In genomic region chr1:1081311-1082238, GRCh38 we compare ENCODE assay signal across 1 cellular context.
TF ChIP-seq lines count a peak whose summit lies in the region.

No MANE protein-coding gene starts in this region.

TF ChIP-seq in HepG2, 621 proteins besides CTCF, POLR2A, EP300 and RAD21:
- TF ChIP-seq SAP130 (CRISPR knock-in tag; IDR thresholded peaks at IDR 0.05; ENCODE audit: low read depth) (no peak), E2F1 (CRISPR knock-in tag; IDR thresholded peaks at IDR 0.05) (no peak), HCFC1 (IDR thresholded peaks at IDR 0.05; ENCODE audit: low read depth, low read length) (no peak), GZF1 (CRISPR knock-in tag; IDR thresholded peaks at IDR 0.05) (no peak), RBFOX2 (IDR thresholded peaks at IDR 0.05; ENCODE audit: low read depth, low read length) (no peak), PAXIP1 (CRISPR knock-in tag; conservative IDR thresholded peaks at IDR 0.05) (no peak), MNT (IDR thresholded peaks at IDR 0.05) (no peak), ZNF674 (CRISPR knock-in tag; IDR thresholded peaks at IDR 0.05; ENCODE audit: low read depth) (no peak), IRF2 (CRISPR knock-in tag; IDR thresholded peaks at IDR 0.05) (no peak), ZNF550 (CRISPR knock-in tag; IDR thresholded peaks at IDR 0.05; ENCODE audit: borderline replicate concordance) (no peak), SNAPC5 (CRISPR knock-in tag; IDR thresholded peaks at IDR 0.05; ENCODE audit: borderline replicate concordance) (no peak), ZNF317 (CRISPR knock-in tag; IDR thresholded peaks at IDR 0.05) (no peak), ZNF720 (CRISPR knock-in tag; IDR thresholded peaks at IDR 0.05) (no peak), ZBTB33 (CRISPR knock-in tag; IDR thresholded peaks at IDR 0.05) (no peak)
